In the genomic region with DNA sequence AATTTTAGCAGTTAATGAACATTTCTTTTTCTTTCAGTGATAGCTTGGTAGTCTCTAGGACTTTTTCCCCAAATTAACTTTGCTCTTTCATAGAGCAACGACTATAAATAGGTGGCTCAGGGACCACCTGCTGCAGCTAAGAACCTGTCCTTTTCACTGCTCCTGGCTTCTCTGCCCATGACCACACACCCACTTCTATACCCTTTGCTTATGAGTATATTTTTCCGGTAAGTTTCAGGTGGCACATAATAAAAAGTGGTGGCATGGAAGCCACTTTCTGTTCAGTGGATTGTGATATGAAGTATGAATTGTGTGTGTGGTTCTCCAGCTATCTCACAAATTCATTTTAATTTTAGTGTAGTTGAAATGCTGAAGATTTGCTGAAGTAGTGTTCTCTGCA, we compare ENCODE assay signal across 10 cellular contexts. TPM values are rescaled to one million over a fixed set of nuclear protein-coding genes. Genes with fewer than 3 reads are reported as not detected.
A peak's percentile ranks its signal among the peaks of the same experiment; 100 is the strongest.
DNase-seq lines count a peak whose midpoint lies in the region; ATAC-seq, FAIRE-seq and TF ChIP-seq lines count a peak whose summit lies in the region.
"Had no signal": no experiment of that assay in that cellular context is flagged by ENCODE, and none has a peak within 500 bp of the region (broad histone marks: within the 10 kb centered on the region; RNA-seq: fewer than 3 reads in every experiment).

No MANE protein-coding gene starts in this region.

- peaks cover 18 to 50% (median 33%) of the 10 kb centered on the region in 4 donors for H3K4me1 Mint-ChIP-seq in CD4-positive, CD25-positive, alpha-beta regulatory T cell
- H3K4me1 Mint-ChIP-seq in nephron, result peaks cover 23% of the 10 kb centered on the region

- intact Hi-C loops in K562 (cut with micrococcal nuclease), result loop anchor here (5.0 kb wide), 1 partner anchor 445 kb away; the partner anchor contains the start of gene FAM3C

- peaks cover 32% of the 10 kb centered on the region for H3K36me3 ChIP-seq in CD4-positive, CD25-positive, alpha-beta regulatory T cell (ENCODE audit: control insufficient read depth, insufficient read depth, low read length)
- H3K36me3 ChIP-seq in K562 (ENCODE audit: control insufficient read depth, insufficient read depth, low read length) (peaks cover 49% of the 10 kb centered on the region), small intestine (ENCODE audit: control insufficient read depth in 2 of 2, insufficient read depth in 2 of 2, low read length in 2 of 2) (peaks cover 0 to 6% of the 10 kb centered on the region in 2 donors)

- H4K20me1 ChIP-seq in K562 (replicated peaks; ENCODE audit: control insufficient read depth, insufficient read depth, low read length), result no peaks in the 10 kb centered on the region

- peak overlapping the region in 2 of 3 donors; percentile 96 to 98 for H3K27ac Mint-ChIP-seq in CD4-positive, CD25-positive, alpha-beta regulatory T cell
- H3K27ac Mint-ChIP-seq in nephron, result peak overlapping the region; percentile 18 to 32 (median 22)

- CTCF ChIA-PET in K562 (lab: Yijun Ruan, JAX; ENCODE audit: low intra/inter-chr PET ratio), result interaction anchor here (0.6 kb wide), 1 partner anchor 156 kb away, joined by 3 read pairs; no protein-coding TSS in a partner anchor

- TF ChIP-seq EP300 in K562 (IDR thresholded peaks at IDR 0.05; ENCODE audit: low read length), result no peak

- H3K27ac ChIP-seq in CD4-positive, CD25-positive, alpha-beta regulatory T cell (ENCODE audit: insufficient read depth, low read length, poor library complexity, severe bottlenecking), result peak overlapping the region; percentile 99
- H3K27ac ChIP-seq in K562 (ENCODE audit: extremely low read depth, low read depth, low read length), result peak overlapping the region; percentile 95
- peak overlapping the region in 1 of 2 donors; percentile 62 for H3K27ac ChIP-seq in small intestine (ENCODE audit: low read depth in 1 of 2, low read length in 1 of 2)

- 12% methylated on average over 2 of the region's 2 CpGs for WGBS in K562 (ENCODE audit: insufficient coverage, low coverage, missing lambda C conversion rate)
- WGBS in small intestine, 3 donors, result 16 to 56% (median 27%) methylated on average over 2 of the region's 2 CpGs

- no peaks in the 10 kb centered on the region for H3K9me3 ChIP-seq in CD4-positive, CD25-positive, alpha-beta regulatory T cell (ENCODE audit: control insufficient read depth in 2 of 2, low read length in 2 of 2)
- H3K9me3 ChIP-seq in K562 (replicated peaks; ENCODE audit: control insufficient read depth, insufficient read depth, low read depth, low read length), result no peaks in the 10 kb centered on the region
- H3K9me3 ChIP-seq in small intestine (ENCODE audit: control insufficient read depth, low read depth), result no peaks in the 10 kb centered on the region
- H3K9me3 ChIP-seq: body of pancreas had no signal

- in situ Hi-C loops in K562 (cut with MboI), result no loop called here

- peak overlapping the region; percentile 97 for H3K4me3 ChIP-seq in CD4-positive, CD25-positive, alpha-beta regulatory T cell (ENCODE audit: low read depth, low read length)
- H3K4me3 ChIP-seq in Jurkat, Clone E6-1 (ENCODE audit: low read length), result peak overlapping the region; percentile 83
- H3K4me3 ChIP-seq in K562, result peak overlapping the region; percentile 55
- peak overlapping the region in 1 of 2 donors; percentile 62 for H3K4me3 ChIP-seq in small intestine (ENCODE audit: low read depth in 1 of 2, low read length in 2 of 2)

- peak overlapping the region; percentile 75 to 90 for H3K9ac ChIP-seq in K562 (ENCODE audit: insufficient read depth in 1 of 2, low read depth in 2 of 2, low read length in 2 of 2)

- POLR2A ChIA-PET in K562 (lab: Yijun Ruan, JAX), result interaction anchor here (0.6 to 2.4 kb wide), 13 partner anchors 8 to 596 kb away, joined by 3 to 23 read pairs (median 4); no protein-coding TSS in a partner anchor

- peak; percentile 26 for FAIRE-seq in K562 (lab: Jason Lieb, UNC)
- FAIRE-seq in small intestine (lab: Jason Lieb, UNC), result no peak

- H3K27me3 ChIP-seq in CD4-positive, CD25-positive, alpha-beta regulatory T cell (ENCODE audit: control insufficient read depth, insufficient read depth, low read length), result no peaks in the 10 kb centered on the region
- H3K27me3 ChIP-seq in K562 (ENCODE audit: control insufficient read depth in 2 of 2, insufficient read depth in 2 of 2, low read length in 2 of 2), result no peaks in the 10 kb centered on the region
- no peaks in the 10 kb centered on the region for H3K27me3 ChIP-seq in small intestine (ENCODE audit: control insufficient read depth in 2 of 2, insufficient read depth in 2 of 2, low read length in 2 of 2)
- H3K27me3 ChIP-seq: body of pancreas had no signal

- TF ChIP-seq CTCF in K562 (IDR thresholded peaks at IDR 0.05 in 2 of 3, conservative IDR thresholded peaks at IDR 0.05 in 1 of 3; ENCODE audit: insufficient read depth in 2 of 3, low read depth in 1 of 3, low read length in 3 of 3), result no peak
- TF ChIP-seq CTCF in nephron (IDR thresholded peaks at IDR 0.05; ENCODE audit: unreplicated experiment in 3 of 3), result no peak

- peaks cover 21% of the 10 kb centered on the region for H3K36me3 Mint-ChIP-seq in CD4-positive, CD25-positive, alpha-beta regulatory T cell
- H3K36me3 Mint-ChIP-seq in nephron (ENCODE audit: low read depth), result peaks cover 24% of the 10 kb centered on the region

- H2AFZ ChIP-seq in K562 (ENCODE audit: low read depth, low read length), result 0 out of 2 replicates have a peak overlapping the region, but pooled peaks have one; percentile 89

- H3K4me2 ChIP-seq in K562 (ENCODE audit: insufficient read depth, low read length), result peak overlapping the region; percentile 99

- peaks cover 26% of the 10 kb centered on the region for H3K4me1 ChIP-seq in CD4-positive, CD25-positive, alpha-beta regulatory T cell (ENCODE audit: control insufficient read depth, insufficient read depth, low read length, poor library complexity, severe bottlenecking)
- peaks cover 0 to 5% of the 10 kb centered on the region in 2 experiments; a peak in 2 of 5 replicates for H3K4me1 ChIP-seq in K562 (replicated peaks in 1 of 2; ENCODE audit: control insufficient read depth in 2 of 2, insufficient read depth in 2 of 2, low read length in 2 of 2)
- peaks cover 2 to 5% of the 10 kb centered on the region in 2 donors for H3K4me1 ChIP-seq in small intestine (ENCODE audit: control insufficient read depth in 2 of 2, insufficient read depth in 1 of 2, low read depth in 1 of 2, low read length in 1 of 2)

- peaks cover 30% of the 10 kb centered on the region for H3K79me2 ChIP-seq in K562 (ENCODE audit: control insufficient read depth, insufficient read depth, low read length)

- TF ChIP-seq RAD21 in K562 (CRISPR knock-in tag; conservative IDR thresholded peaks at IDR 0.05 in 1 of 2, IDR thresholded peaks at IDR 0.05 in 1 of 2), result no peak

- H3K9me3 Mint-ChIP-seq in CD4-positive, CD25-positive, alpha-beta regulatory T cell, result no peaks in the 10 kb centered on the region
- no peaks in the 10 kb centered on the region for H3K9me3 Mint-ChIP-seq in nephron

- H3K4me3 Mint-ChIP-seq in CD4-positive, CD25-positive, alpha-beta regulatory T cell, result peak overlapping the region; percentile 91 to 98 (median 93)
- H3K4me3 Mint-ChIP-seq in nephron, result peak overlapping the region; percentile 92 to 98 (median 95)

- TSS peak; percentile 51 for BruUV-seq in K562 (replicated peaks; lab: Mats Ljungman, UMichigan)

- peaks cover 13% of the 10 kb centered on the region for H3K27me3 Mint-ChIP-seq in CD4-positive, CD25-positive, alpha-beta regulatory T cell
- H3K27me3 Mint-ChIP-seq in nephron (ENCODE audit: low read depth), result no peaks in the 10 kb centered on the region

- no peak for ATAC-seq in CD4-positive, CD25-positive, alpha-beta regulatory T cell (ENCODE audit: low read depth in 2 of 2)
- ATAC-seq in K562, result peak; percentile 4; the same call in 2 of the 3 replicates
- ATAC-seq in GM18868 (IDR thresholded peaks at IDR 0.05; ENCODE audit: unreplicated experiment), result no peak

- H3K9me1 ChIP-seq in K562 (ENCODE audit: control insufficient read depth, insufficient read depth, low read length), result no peaks in the 10 kb centered on the region

- DNase-seq in CD4-positive, CD25-positive, alpha-beta regulatory T cell, result peak in 1 of 3 donors; percentile 17
- DNase-seq in Jurkat, Clone E6-1 (ENCODE audit: low read depth, low spot score), result no peak
- DNase-seq in K562 (ENCODE audit: extremely low read depth in 1 of 4, low spot score in 3 of 4), result peak in 1 of 4 experiments; percentile 24
- DNase-seq in GF-D8 (lab: John Stamatoyannopoulos, UW), result no peak
- DNase-seq in NCI-H2107 treated with DMSO at 0.1 percent for 48 hours (lab: John Stamatoyannopoulos, UW; ENCODE audit: unreplicated experiment), result no peak
- DNase-seq in small intestine, result no peak
- DNase-seq: body of pancreas, NCI-H2171 had no signal

- TF ChIP-seq POLR2A in K562 (conservative IDR thresholded peaks at IDR 0.05), result no peak

RNA-seq across cellular contexts. Expression of gene ING3, which starts 1.2 kb away (rescaled TPM):
- 49.3 TPM for total RNA-seq in CD4-positive, CD25-positive, alpha-beta regulatory T cell
- 10 to 100 TPM; 30.4 to 41.6 (median 36.6) TPM for polyA plus RNA-seq in CD4-positive, CD25-positive, alpha-beta regulatory T cell
- polyA plus RNA-seq in Jurkat, Clone E6-1 (2012; ENCODE audit: insufficient read depth, insufficient read length), result 22.0 TPM
- total RNA-seq in K562 (2011; cell fraction: chromatin; rRNA removed; ENCODE audit: low replicate concordance), result 16.8 and 65.4 TPM in 2 replicates
- 11.8 and 15.3 TPM in 2 replicates for total RNA-seq in K562 (2011; cell fraction: nucleolus; rRNA removed)
- total RNA-seq in K562 (2011; cell fraction: nucleoplasm; rRNA removed), result 29.0 and 51.5 TPM in 2 replicates
- total RNA-seq in K562 (2014; rRNA removed), result 19.8 and 22.8 TPM in 2 replicates
- total RNA-seq in K562 (2014; rRNA removed; fragmentation: Illumina TruSeq; extraction: Trizol), result 50.4 and 59.3 TPM in 2 replicates
- 38.8 and 43.9 TPM in 2 replicates for total RNA-seq in K562 (2015; rRNA removed; fragmentation: Illumina TruSeq; extraction: Trizol)
- 37.0 and 38.1 TPM in 2 replicates for total RNA-seq in K562 (2021)
- 38.2 and 54.6 TPM in 2 replicates for polyA plus RNA-seq in K562 (2011; rRNA removed)
- polyA plus RNA-seq in K562 (2011; cell fraction: cytosol; rRNA removed), result 8.1 and 14.7 TPM in 2 replicates
- 19.7 and 49.3 TPM in 2 replicates for polyA plus RNA-seq in K562 (2011; cell fraction: nucleus; rRNA removed)
- 34.5 and 42.1 TPM in 2 replicates for polyA plus RNA-seq in K562 (2012)
- polyA plus RNA-seq in K562 (2014; fragmentation: Illumina TruSeq; extraction: Trizol), result 50.3 and 58.0 TPM in 2 replicates
- polyA plus RNA-seq in K562 (2014; fragmentation: Nextera tagmentation; extraction: Ambion mirVana), result 100 to 1,000 TPM; 216 to 233 TPM
- 36.0 and 43.8 TPM in 2 replicates for polyA plus RNA-seq in K562 (2014; rRNA removed)
- polyA minus RNA-seq in K562 (2011; rRNA and poly(A)+ RNA removed), result 54.3 and 56.3 TPM in 2 replicates
- 12.3 and 13.2 TPM in 2 replicates for polyA minus RNA-seq in K562 (2011; cell fraction: cytosol; rRNA and poly(A)+ RNA removed)
- polyA minus RNA-seq in K562 (2011; cell fraction: nucleus; rRNA and poly(A)+ RNA removed), result 27.2 and 55.6 TPM in 2 replicates
- 10 to 100 TPM in 2 of 3 donors, 1 to 10 TPM in 1; 9.4 to 13.5 (median 11.9) TPM for polyA plus RNA-seq in small intestine

RNA-seq across cellular contexts. Expression of gene CPED1, which starts 36.7 kb away (rescaled TPM):
- 0.17 TPM for total RNA-seq in CD4-positive, CD25-positive, alpha-beta regulatory T cell
- polyA plus RNA-seq in CD4-positive, CD25-positive, alpha-beta regulatory T cell, result under 1 TPM in 1 of 4 donors, not detected in 3; 0.24 TPM
- 0.87 TPM for polyA plus RNA-seq in Jurkat, Clone E6-1 (2012; ENCODE audit: insufficient read depth, insufficient read length)
- 894 and 1,629 TPM in 2 replicates for total RNA-seq in K562 (2011; cell fraction: chromatin; rRNA removed; ENCODE audit: low replicate concordance)
- total RNA-seq in K562 (2011; cell fraction: nucleolus; rRNA removed), result 336 and 368 TPM in 2 replicates
- 603 and 625 TPM in 2 replicates for total RNA-seq in K562 (2011; cell fraction: nucleoplasm; rRNA removed)
- total RNA-seq in K562 (2014; rRNA removed) (228 and 247 TPM in 2 replicates), K562 (2014; rRNA removed; fragmentation: Illumina TruSeq; extraction: Trizol) (393 and 413 TPM in 2 replicates), K562 (2015; rRNA removed; fragmentation: Illumina TruSeq; extraction: Trizol) (254 and 267 TPM in 2 replicates), K562 (2021) (290 and 301 TPM in 2 replicates)
- polyA plus RNA-seq in K562 (2011; rRNA removed) (205 and 316 TPM in 2 replicates), K562 (2014; fragmentation: Illumina TruSeq; extraction: Trizol) (288 and 329 TPM in 2 replicates), K562 (2014; fragmentation: Nextera tagmentation; extraction: Ambion mirVana) (100 to 1,000 TPM; 221 to 292 TPM), K562 (2014; rRNA removed) (195 and 210 TPM in 2 replicates), small intestine (1 to 10 TPM in 2 of 3 donors, under 1 TPM in 1; 0.22 to 2.5 (median 1.4) TPM)
- polyA plus RNA-seq in K562 (2011; cell fraction: cytosol; rRNA removed), result 91.5 and 147 TPM in 2 replicates
- 211 and 239 TPM in 2 replicates for polyA plus RNA-seq in K562 (2011; cell fraction: nucleus; rRNA removed)
- 152 and 202 TPM in 2 replicates for polyA plus RNA-seq in K562 (2012)
- 717 and 810 TPM in 2 replicates for polyA minus RNA-seq in K562 (2011; rRNA and poly(A)+ RNA removed)
- polyA minus RNA-seq in K562 (2011; cell fraction: cytosol; rRNA and poly(A)+ RNA removed), result 96.8 and 138 TPM in 2 replicates
- 704 and 866 TPM in 2 replicates for polyA minus RNA-seq in K562 (2011; cell fraction: nucleus; rRNA and poly(A)+ RNA removed)

Comparison
In these comparisons a context has a peak if more than half of its experiments do, and no peak if none do; other contexts are left out.
1. RNA of gene CPED1, which starts 36.7 kb away (polyA plus RNA-seq): 91.5 to 329 TPM in K562; 0.22 to 2.5 TPM in small intestine and 0.24 TPM in CD4-positive, CD25-positive, alpha-beta regulatory T cell; every median in the first group is over 10 times any median in the second.